ENCODE assay signal across 16 cellular contexts in the genomic region with DNA sequence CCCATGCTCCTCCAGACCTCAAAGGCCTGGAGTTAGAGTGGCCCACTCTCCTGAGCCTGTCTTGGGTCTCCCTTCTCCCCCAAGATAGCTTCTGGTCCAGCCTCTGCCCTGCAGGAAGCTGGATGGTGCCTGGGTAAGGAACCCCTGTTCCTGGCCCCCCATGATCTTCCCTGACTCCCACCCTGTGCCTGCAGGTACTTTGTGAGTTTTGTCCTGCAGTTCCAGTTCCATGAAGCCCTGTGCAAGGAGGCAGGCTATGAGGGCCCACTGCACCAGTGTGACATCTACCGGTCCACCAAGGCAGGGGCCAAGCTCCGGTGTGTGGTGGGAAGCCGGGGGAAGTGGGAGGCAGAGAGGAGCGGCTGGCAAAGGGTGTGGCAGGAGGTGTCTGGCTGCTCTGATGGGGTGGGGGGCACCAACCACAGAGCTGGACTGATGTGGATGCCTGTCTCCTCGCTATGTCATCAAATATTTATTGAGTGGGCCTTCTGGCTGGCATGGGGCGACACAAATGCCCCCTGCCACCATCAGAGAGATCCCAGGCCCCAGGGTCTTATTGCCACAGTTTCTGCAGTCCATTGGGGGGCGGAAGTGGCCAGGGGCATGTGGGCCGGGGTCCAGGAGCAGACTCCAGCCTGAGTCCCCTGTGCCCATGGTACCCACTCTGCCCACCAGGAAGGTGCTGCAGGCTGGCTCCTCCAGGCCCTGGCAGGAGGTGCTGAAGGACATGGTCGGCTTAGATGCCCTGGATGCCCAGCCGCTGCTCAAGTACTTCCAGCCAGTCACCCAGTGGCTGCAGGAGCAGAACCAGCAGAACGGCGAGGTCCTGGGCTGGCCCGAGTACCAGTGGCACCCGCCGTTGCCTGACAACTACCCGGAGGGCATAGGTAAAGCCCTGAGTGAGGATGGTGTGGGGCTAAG. TPM values are rescaled to one million over a fixed set of nuclear protein-coding genes. Genes with fewer than 3 reads are reported as not detected.
DNase-seq lines count a peak whose midpoint lies in the region; ATAC-seq, FAIRE-seq and TF ChIP-seq lines count a peak whose summit lies in the region.
"Had no signal": no experiment of that assay in that cellular context is flagged by ENCODE, and none has a peak within 500 bp of the region (broad histone marks: within the 10 kb centered on the region; RNA-seq: fewer than 3 reads in every experiment).

No MANE protein-coding gene starts in this region.

- ATAC-seq in T-helper 17 cell (no peak), HepG2 (no peak)

- H3K9me3 ChIP-seq in T-helper 17 cell (ENCODE audit: control insufficient read depth, low read length, poor library complexity, severe bottlenecking) = no peaks in the 10 kb centered on the region
- no peaks in the 10 kb centered on the region for H3K9me3 ChIP-seq in HepG2 (ENCODE audit: low read length)
- H3K9me3 ChIP-seq in parathyroid adenoma (ENCODE audit: control insufficient read depth, low read length) = no peaks in the 10 kb centered on the region
- no peaks in the 10 kb centered on the region for H3K9me3 ChIP-seq in ovary
- H3K9me3 ChIP-seq: BLaER1, HAP-1 had no signal

- TF ChIP-seq EP300 in HepG2 (IDR thresholded peaks at IDR 0.05; ENCODE audit: low read depth in 2 of 2, low read length in 2 of 2) (no peak), HepG2 (CRISPR knock-in tag; IDR thresholded peaks at IDR 0.05; ENCODE audit: borderline replicate concordance) (no peak), ovary (IDR thresholded peaks at IDR 0.05) (no peak)

- POLR2A ChIA-PET in HepG2 (lab: Yijun Ruan, JAX) = interaction anchor here (0.6 kb wide), 1 partner anchor 22 kb away, joined by 3 read pairs; no protein-coding TSS in a partner anchor

- intact Hi-C loops in CD14-positive monocyte (cut with micrococcal nuclease) (no loop called here), HepG2 (cut with micrococcal nuclease; ENCODE audit: unreplicated experiment) (no loop called here), ovary (cut with DNase I) (no loop called here)

- H3K4me3 ChIP-seq in HepG2 (replicated peaks in 1 of 3; ENCODE audit: insufficient read depth in 1 of 3, low read depth in 2 of 3, low read length in 3 of 3) (no peak overlapping the region), parathyroid adenoma (ENCODE audit: low read depth, low read length) (no peak overlapping the region), ovary (no peak overlapping the region)
- H3K4me3 ChIP-seq: BLaER1, HAP-1 had no signal

- H3K27ac Mint-ChIP-seq in CD14-positive monocyte (no peak overlapping the region), T-helper 17 cell (peak overlapping the region; percentile 85), progenitor cell of endocrine pancreas (no peak overlapping the region)
- H3K27ac Mint-ChIP-seq: CD4-positive, CD25-positive, alpha-beta regulatory T cell had no signal

- TF ChIP-seq CTCF in CD14-positive monocyte (IDR thresholded peaks at IDR 0.05) (no peak), HepG2 (CRISPR knock-in tag; IDR thresholded peaks at IDR 0.05) (peak; percentile 20; the same call in 1 of the 2 replicates), parathyroid adenoma (IDR thresholded peaks at IDR 0.05) (no peak), ovary (IDR thresholded peaks at IDR 0.05) (no peak), progenitor cell of endocrine pancreas (IDR thresholded peaks at IDR 0.05; ENCODE audit: unreplicated experiment) (no peak), GM20000 (IDR thresholded peaks at IDR 0.05; ENCODE audit: extremely low read depth, missing control alignments) (no peak)

- H3K4me2 ChIP-seq in HepG2 (ENCODE audit: low read depth, low read length) (no peak overlapping the region), parathyroid adenoma (ENCODE audit: low read length) (no peak overlapping the region)
- H3K4me2 ChIP-seq: BLaER1 had no signal

- DNase-seq in CD14-positive monocyte (ENCODE audit: low spot score) = peak; percentile 34
- no peak for DNase-seq in T-helper 17 cell
- DNase-seq in HepG2 (ENCODE audit: low spot score) = no peak
- DNase-seq in ovary = no peak
- no peak for DNase-seq in progenitor cell of endocrine pancreas (ENCODE audit: low spot score, unreplicated experiment)
- no peak for DNase-seq in GM20000 (ENCODE audit: low spot score)
- DNase-seq: 8988T; AML-193; CD4-positive, CD25-positive, alpha-beta regulatory T cell; DMS 273 treated with DMSO at 0.1 percent for 48 hours; GOT3 had no signal

- no peak overlapping the region for H3K9ac ChIP-seq in HepG2 (ENCODE audit: insufficient read depth, low read depth, low read length)
- H3K9ac ChIP-seq in parathyroid adenoma = no peak overlapping the region
- H3K9ac ChIP-seq: BLaER1 had no signal

- no TSS peak for BruUV-seq in HepG2 (replicated peaks; lab: Mats Ljungman, UMichigan)

- H3K27me3 ChIP-seq in HepG2 (ENCODE audit: control insufficient read depth in 1 of 2, insufficient read depth in 2 of 2, low read length in 2 of 2) (peaks cover 21 to 78% of the 10 kb centered on the region in 2 experiments), parathyroid adenoma (ENCODE audit: control insufficient read depth, insufficient read depth, low read length) (no peaks in the 10 kb centered on the region), ovary (no peaks in the 10 kb centered on the region)

- H3K4me1 ChIP-seq in HepG2 (ENCODE audit: insufficient read depth, low read length) (peaks cover 3% of the 10 kb centered on the region; the same call in 1 of the 2 replicates), parathyroid adenoma (peaks cover 25% of the 10 kb centered on the region), ovary (ENCODE audit: insufficient read depth) (no peaks in the 10 kb centered on the region)
- H3K4me1 ChIP-seq: HAP-1 had no signal

- H3K79me2 ChIP-seq in HepG2 (ENCODE audit: insufficient read depth, low read length) = no peaks in the 10 kb centered on the region
- H3K79me2 ChIP-seq in parathyroid adenoma = peaks cover 8% of the 10 kb centered on the region

- H2AFZ ChIP-seq in HepG2 (ENCODE audit: low read length) (no peak overlapping the region), parathyroid adenoma (no peak overlapping the region)

- FAIRE-seq in HepG2 (lab: Jason Lieb, UNC) = no peak
- FAIRE-seq: HTR-8/SVneo had no signal

- H3K36me3 ChIP-seq in HepG2 (replicated peaks in 1 of 2; ENCODE audit: control insufficient read depth in 1 of 2, insufficient read depth in 2 of 2, low read length in 2 of 2) = no peaks in the 10 kb centered on the region
- H3K36me3 ChIP-seq in parathyroid adenoma (ENCODE audit: control insufficient read depth, insufficient read depth, low read length) = no peaks in the 10 kb centered on the region
- H3K36me3 ChIP-seq in ovary = no peaks in the 10 kb centered on the region
- H3K36me3 ChIP-seq: BLaER1, HAP-1 had no signal

- no peaks in the 10 kb centered on the region for H3K9me3 Mint-ChIP-seq in CD14-positive monocyte
- no peaks in the 10 kb centered on the region for H3K9me3 Mint-ChIP-seq in progenitor cell of endocrine pancreas (ENCODE audit: low read depth)

- in situ Hi-C loops in HepG2 (cut with HindIII; ENCODE audit: extremely low pct_ligation_motif_present, low pct_unique_long_range_greater_than_20kb) = no loop called here

- no peaks in the 10 kb centered on the region for H3K36me3 Mint-ChIP-seq in CD14-positive monocyte
- peaks cover 5% of the 10 kb centered on the region for H3K36me3 Mint-ChIP-seq in T-helper 17 cell (ENCODE audit: low read depth)
- H3K36me3 Mint-ChIP-seq in progenitor cell of endocrine pancreas (ENCODE audit: insufficient read depth) = no peaks in the 10 kb centered on the region
- H3K36me3 Mint-ChIP-seq: CD4-positive, CD25-positive, alpha-beta regulatory T cell had no signal

- CTCF ChIA-PET in HepG2 (lab: Yijun Ruan, JAX; ENCODE audit: low intra/inter-chr PET ratio, low total read pairs) = no interaction called here

- no peak overlapping the region for H3K4me3 Mint-ChIP-seq in CD14-positive monocyte
- no peak overlapping the region for H3K4me3 Mint-ChIP-seq in T-helper 17 cell
- no peak overlapping the region for H3K4me3 Mint-ChIP-seq in progenitor cell of endocrine pancreas (ENCODE audit: low read depth)
- H3K4me3 Mint-ChIP-seq: CD4-positive, CD25-positive, alpha-beta regulatory T cell had no signal

- H3K27ac ChIP-seq in HepG2 (ENCODE audit: extremely low read length, insufficient read depth, low read length) (no peak overlapping the region), parathyroid adenoma (peak overlapping the region; percentile 33), ovary (no peak overlapping the region)
- H3K27ac ChIP-seq: BLaER1 had no signal

- no peaks in the 10 kb centered on the region for H4K20me1 ChIP-seq in HepG2 (ENCODE audit: insufficient read depth, low read length)
- H4K20me1 ChIP-seq: BLaER1 had no signal

- no peaks in the 10 kb centered on the region for H3K4me1 Mint-ChIP-seq in CD14-positive monocyte
- peaks cover 4% of the 10 kb centered on the region for H3K4me1 Mint-ChIP-seq in T-helper 17 cell
- H3K4me1 Mint-ChIP-seq in progenitor cell of endocrine pancreas (ENCODE audit: low read depth) = no peaks in the 10 kb centered on the region

- WGBS in HepG2 (ENCODE audit: low lambda C conversion rate) = 42% methylated on average over 12 of the region's 16 CpGs
- 94 to 95% (median 94%) methylated on average over 10 to 16 of the region's 16 CpGs for WGBS in ovary, 3 donors

- TF ChIP-seq RAD21 in HepG2 (CRISPR knock-in tag; IDR thresholded peaks at IDR 0.05) = no peak

- TF ChIP-seq POLR2A in HepG2 (IDR thresholded peaks at IDR 0.05; ENCODE audit: insufficient read depth in 1 of 2, low read depth in 2 of 2, low read length in 2 of 2) = no peak
- no peak for TF ChIP-seq POLR2A in ovary (IDR thresholded peaks at IDR 0.05)

- H3K27me3 Mint-ChIP-seq in CD14-positive monocyte (ENCODE audit: low read depth in 3 of 3) (peaks cover 6 to 11% (median 8%) of the 10 kb centered on the region in 3 donors), T-helper 17 cell (no peaks in the 10 kb centered on the region), progenitor cell of endocrine pancreas (peaks cover 7% of the 10 kb centered on the region)

RNA-seq across cellular contexts. Expression of gene ACE, which starts 7.1 kb away (rescaled TPM):
- polyA plus RNA-seq in CD14-positive monocyte = not detected
- 10 to 100 TPM; 11.6 to 21.5 TPM for total RNA-seq in T-helper 17 cell
- total RNA-seq in HepG2 (2016; rRNA removed; fragmentation: Illumina TruSeq; extraction: Trizol) = 0.13 TPM in 1 of 2 replicates, not detected in the other
- not detected in 2 replicates for total RNA-seq in HepG2 (2016; cell fraction: cytosol; rRNA removed; fragmentation: Illumina TruSeq; extraction: Trizol; ENCODE audit: low read depth)
- total RNA-seq in HepG2 (2016; cell fraction: insoluble cytoplasmic fraction; rRNA removed; fragmentation: Illumina TruSeq; extraction: Trizol) = 0.15 TPM in 1 of 2 replicates, not detected in the other
- not detected in 2 replicates for total RNA-seq in HepG2 (2016; cell fraction: membrane; rRNA removed; fragmentation: Illumina TruSeq; extraction: Trizol)
- total RNA-seq in HepG2 (2016; cell fraction: nucleus; rRNA removed; fragmentation: Illumina TruSeq; extraction: Trizol) = not detected in 2 replicates
- polyA plus RNA-seq in HepG2 (2011; rRNA removed) = 0.03 and 0.08 TPM in 2 replicates
- polyA plus RNA-seq in HepG2 (2011; cell fraction: cytosol; rRNA removed) = 0.05 TPM in 1 of 2 replicates, not detected in the other
- 0.09 and 0.11 TPM in 2 replicates for polyA plus RNA-seq in HepG2 (2011; cell fraction: nucleus; rRNA removed)
- polyA plus RNA-seq in HepG2 (2012) = 0.13 and 0.23 TPM in 2 replicates
- polyA plus RNA-seq in HepG2 (2016; cell fraction: cytosol; fragmentation: Illumina TruSeq; extraction: Trizol; ENCODE audit: low read depth) = not detected in 2 replicates
- not detected in 2 replicates for polyA plus RNA-seq in HepG2 (2016; cell fraction: insoluble cytoplasmic fraction; fragmentation: Illumina TruSeq; extraction: Trizol; ENCODE audit: low read depth)
- not detected in 2 replicates for polyA plus RNA-seq in HepG2 (2016; cell fraction: membrane; fragmentation: Illumina TruSeq; extraction: Trizol; ENCODE audit: low read depth)
- 0.56 TPM in 1 of 2 replicates, not detected in the other for polyA plus RNA-seq in HepG2 (2016; cell fraction: nucleus; fragmentation: Illumina TruSeq; extraction: Trizol; ENCODE audit: insufficient read depth, low read depth)
- 0.37 TPM in 1 of 2 replicates, not detected in the other for polyA minus RNA-seq in HepG2 (2011; rRNA and poly(A)+ RNA removed; ENCODE audit: low replicate concordance)
- polyA minus RNA-seq in HepG2 (2011; cell fraction: cytosol; rRNA and poly(A)+ RNA removed) = not detected in 2 replicates
- polyA minus RNA-seq in HepG2 (2011; cell fraction: nucleus; rRNA and poly(A)+ RNA removed) = 0.26 TPM in 1 of 2 replicates, not detected in the other
- 1 to 10 TPM; 2.9 to 8.1 (median 5.1) TPM for total RNA-seq in ovary
- polyA plus RNA-seq in ovary = 1 to 10 TPM; 3.3 to 7.6 TPM
- 6.4 and 6.8 TPM in 2 replicates for total RNA-seq in progenitor cell of endocrine pancreas

RNA-seq across cellular contexts. Expression of gene CYB561, which starts 37.8 kb away (rescaled TPM):
- 1 to 10 TPM; 5.2 to 8.3 TPM for polyA plus RNA-seq in CD14-positive monocyte
- 10 to 100 TPM; 50.8 to 69.9 TPM for total RNA-seq in T-helper 17 cell
- total RNA-seq in HepG2 (2016; rRNA removed; fragmentation: Illumina TruSeq; extraction: Trizol) = 3.1 and 6.7 TPM in 2 replicates
- 2.0 TPM in 2 replicates for total RNA-seq in HepG2 (2016; cell fraction: cytosol; rRNA removed; fragmentation: Illumina TruSeq; extraction: Trizol; ENCODE audit: low read depth)
- 3.7 and 6.3 TPM in 2 replicates for total RNA-seq in HepG2 (2016; cell fraction: insoluble cytoplasmic fraction; rRNA removed; fragmentation: Illumina TruSeq; extraction: Trizol)
- 5.5 and 6.5 TPM in 2 replicates for total RNA-seq in HepG2 (2016; cell fraction: membrane; rRNA removed; fragmentation: Illumina TruSeq; extraction: Trizol)
- total RNA-seq in HepG2 (2016; cell fraction: nucleus; rRNA removed; fragmentation: Illumina TruSeq; extraction: Trizol) = 3.5 and 4.9 TPM in 2 replicates
- polyA plus RNA-seq in HepG2 (2011; rRNA removed) = 1.5 and 1.6 TPM in 2 replicates
- 1.1 and 1.3 TPM in 2 replicates for polyA plus RNA-seq in HepG2 (2011; cell fraction: cytosol; rRNA removed)
- 2.1 and 2.4 TPM in 2 replicates for polyA plus RNA-seq in HepG2 (2011; cell fraction: nucleus; rRNA removed)
- 1.1 and 1.3 TPM in 2 replicates for polyA plus RNA-seq in HepG2 (2012)
- polyA plus RNA-seq in HepG2 (2016; cell fraction: cytosol; fragmentation: Illumina TruSeq; extraction: Trizol; ENCODE audit: low read depth) = 1.9 and 2.3 TPM in 2 replicates
- polyA plus RNA-seq in HepG2 (2016; cell fraction: insoluble cytoplasmic fraction; fragmentation: Illumina TruSeq; extraction: Trizol; ENCODE audit: low read depth) = 3.5 and 4.0 TPM in 2 replicates
- 4.5 and 4.6 TPM in 2 replicates for polyA plus RNA-seq in HepG2 (2016; cell fraction: membrane; fragmentation: Illumina TruSeq; extraction: Trizol; ENCODE audit: low read depth)
- 9.1 TPM in 2 replicates for polyA plus RNA-seq in HepG2 (2016; cell fraction: nucleus; fragmentation: Illumina TruSeq; extraction: Trizol; ENCODE audit: insufficient read depth, low read depth)
- 10.1 and 69.6 TPM in 2 replicates for polyA minus RNA-seq in HepG2 (2011; rRNA and poly(A)+ RNA removed; ENCODE audit: low replicate concordance)
- 1.1 TPM in 2 replicates for polyA minus RNA-seq in HepG2 (2011; cell fraction: cytosol; rRNA and poly(A)+ RNA removed)
- polyA minus RNA-seq in HepG2 (2011; cell fraction: nucleus; rRNA and poly(A)+ RNA removed) = 1.4 and 2.6 TPM in 2 replicates
- total RNA-seq in ovary = 10 to 100 TPM in 6 of 7 donors, 1 to 10 TPM in 1; 9.3 to 43.8 (median 18.8) TPM
- 10 to 100 TPM in 1 of 2 donors, 1 to 10 TPM in 1; 8.6 to 10.5 TPM for polyA plus RNA-seq in ovary
- 34.5 and 37.3 TPM in 2 replicates for total RNA-seq in progenitor cell of endocrine pancreas

RNA-seq across cellular contexts. Expression of gene KCNH6, which starts 39.2 kb away (rescaled TPM):
- not detected for polyA plus RNA-seq in CD14-positive monocyte
- total RNA-seq in T-helper 17 cell = not detected
- 0.08 and 0.18 TPM in 2 replicates for total RNA-seq in HepG2 (2016; rRNA removed; fragmentation: Illumina TruSeq; extraction: Trizol)
- total RNA-seq in HepG2 (2016; cell fraction: cytosol; rRNA removed; fragmentation: Illumina TruSeq; extraction: Trizol; ENCODE audit: low read depth) = not detected in 2 replicates
- total RNA-seq in HepG2 (2016; cell fraction: insoluble cytoplasmic fraction; rRNA removed; fragmentation: Illumina TruSeq; extraction: Trizol) = 0.09 TPM in 1 of 2 replicates, not detected in the other
- 0.09 and 0.10 TPM in 2 replicates for total RNA-seq in HepG2 (2016; cell fraction: membrane; rRNA removed; fragmentation: Illumina TruSeq; extraction: Trizol)
- 0.13 TPM in 1 of 2 replicates, not detected in the other for total RNA-seq in HepG2 (2016; cell fraction: nucleus; rRNA removed; fragmentation: Illumina TruSeq; extraction: Trizol)
- 0.05 and 0.18 TPM in 2 replicates for polyA plus RNA-seq in HepG2 (2011; rRNA removed)
- polyA plus RNA-seq in HepG2 (2011; cell fraction: cytosol; rRNA removed) = 0.04 and 0.06 TPM in 2 replicates
- 0.19 and 0.45 TPM in 2 replicates for polyA plus RNA-seq in HepG2 (2011; cell fraction: nucleus; rRNA removed)
- polyA plus RNA-seq in HepG2 (2012) = 0.15 and 0.44 TPM in 2 replicates
- 0.05 and 0.06 TPM in 2 replicates for polyA plus RNA-seq in HepG2 (2016; cell fraction: cytosol; fragmentation: Illumina TruSeq; extraction: Trizol; ENCODE audit: low read depth)
- 0.05 TPM in 1 of 2 replicates, not detected in the other for polyA plus RNA-seq in HepG2 (2016; cell fraction: insoluble cytoplasmic fraction; fragmentation: Illumina TruSeq; extraction: Trizol; ENCODE audit: low read depth)
- 0.06 and 0.10 TPM in 2 replicates for polyA plus RNA-seq in HepG2 (2016; cell fraction: membrane; fragmentation: Illumina TruSeq; extraction: Trizol; ENCODE audit: low read depth)
- 0.12 and 0.29 TPM in 2 replicates for polyA plus RNA-seq in HepG2 (2016; cell fraction: nucleus; fragmentation: Illumina TruSeq; extraction: Trizol; ENCODE audit: insufficient read depth, low read depth)
- polyA minus RNA-seq in HepG2 (2011; rRNA and poly(A)+ RNA removed; ENCODE audit: low replicate concordance) = 0.08 TPM in 1 of 2 replicates, not detected in the other
- not detected in 2 replicates for polyA minus RNA-seq in HepG2 (2011; cell fraction: cytosol; rRNA and poly(A)+ RNA removed)
- 0.13 and 0.25 TPM in 2 replicates for polyA minus RNA-seq in HepG2 (2011; cell fraction: nucleus; rRNA and poly(A)+ RNA removed)
- under 1 TPM in 1 of 7 donors, not detected in 6; 0.36 TPM for total RNA-seq in ovary
- not detected for polyA plus RNA-seq in ovary
- 12.0 and 13.2 TPM in 2 replicates for total RNA-seq in progenitor cell of endocrine pancreas
- total RNA-seq: CD4-positive, CD25-positive, alpha-beta regulatory T cell; Daoy had no signal
- polyA plus RNA-seq: CD4-positive, CD25-positive, alpha-beta regulatory T cell had no signal
